In the genomic region with DNA sequence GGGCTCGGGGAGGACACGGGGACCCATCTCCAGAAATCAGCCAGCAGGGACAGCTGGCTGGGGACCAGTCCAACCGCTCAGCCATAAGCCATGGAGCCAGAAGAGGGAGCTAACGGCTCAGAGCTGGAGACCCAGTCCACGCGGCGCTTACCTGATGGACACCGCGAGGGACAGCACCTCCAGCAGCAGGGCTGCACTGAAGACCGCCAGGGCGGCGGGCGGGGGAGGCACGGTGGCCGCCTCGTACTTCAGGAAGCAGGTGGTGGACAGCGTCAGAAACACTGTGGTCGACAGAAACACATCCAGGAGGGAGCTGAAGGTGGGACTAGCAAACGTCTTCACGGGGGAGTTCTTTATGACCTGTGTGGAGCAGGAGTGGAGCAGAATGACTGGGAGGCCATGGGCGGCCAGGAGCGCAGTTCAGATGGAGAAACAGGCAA, we compare ENCODE assay signal across 8 cellular contexts.
A peak's percentile ranks its signal among the peaks of the same experiment; 100 is the strongest.
DNase-seq lines count a peak whose midpoint lies in the region; ATAC-seq, FAIRE-seq and TF ChIP-seq lines count a peak whose summit lies in the region.

No MANE protein-coding gene starts in this region.

- H3K27me3 Mint-ChIP-seq in osteocyte (ENCODE audit: unreplicated experiment): no peaks in the 10 kb centered on the region

- TF ChIP-seq CTCF in osteocyte (IDR thresholded peaks at IDR 0.05): peak; percentile 82

- H3K27ac Mint-ChIP-seq in osteocyte (ENCODE audit: unreplicated experiment): peak overlapping the region; percentile 76

- no peak for FAIRE-seq in GM18507 (lab: Jason Lieb, UNC)
- no peak for FAIRE-seq in frontal cortex (lab: Jason Lieb, UNC)

- H3K4me3 Mint-ChIP-seq in osteocyte (ENCODE audit: unreplicated experiment): no peak overlapping the region

- no peaks in the 10 kb centered on the region for H3K9me3 Mint-ChIP-seq in osteocyte (ENCODE audit: unreplicated experiment)

- H3K4me1 Mint-ChIP-seq in osteocyte (ENCODE audit: unreplicated experiment): peaks cover 25% of the 10 kb centered on the region

- ATAC-seq in HG03520 (IDR thresholded peaks at IDR 0.05; ENCODE audit: unreplicated experiment) (no peak), HG03097 (IDR thresholded peaks at IDR 0.05; ENCODE audit: low FRiP score, unreplicated experiment) (no peak)

- H3K36me3 Mint-ChIP-seq in osteocyte (ENCODE audit: unreplicated experiment): peaks cover 15% of the 10 kb centered on the region

- DNase-seq in 8988T: peak; percentile 86
- DNase-seq in GM18507 (ENCODE audit: extremely low spot score, insufficient read length, low read depth): peak; percentile 25
- peak; percentile 81 for DNase-seq in NCI-H82 (lab: John Stamatoyannopoulos, UW)
- peak; percentile 10 for DNase-seq in activated effector memory CD4-positive, alpha-beta T cell treated with Interleukin-2 at 50 U/mL for 16 hours
- peak; percentile 71 to 84 for DNase-seq in frontal cortex (ENCODE audit: low spot score in 2 of 2)
- DNase-seq in osteocyte (ENCODE audit: extremely low spot score, unreplicated experiment): no peak
